In genomic region chr3:139127101-139127500, GRCh38 we compare ENCODE assay signal across 1 cellular context.
A peak's percentile ranks its signal among the peaks of the same experiment; 100 is the strongest.
TF ChIP-seq lines count a peak whose summit lies in the region.

No MANE protein-coding gene starts in this region.

TF ChIP-seq in K562, 482 proteins besides CTCF, POLR2A, EP300 and RAD21 (continued from another document and continues in another):
- TF ChIP-seq MLLT1 (IDR thresholded peaks at IDR 0.05), result peak in 1 of 2 experiments; percentile 49; a peak in 1 of 4 replicates
- no peak for TF ChIP-seq RBBP5 (IDR thresholded peaks at IDR 0.05; ENCODE audit: borderline replicate concordance, insufficient read depth, low read length, poor library complexity, severe bottlenecking)
- no peak for TF ChIP-seq RBM17 (IDR thresholded peaks at IDR 0.05; ENCODE audit: borderline replicate concordance, low read depth, low read length)
- no peak for TF ChIP-seq ZNF57 (CRISPR knock-in tag; IDR thresholded peaks at IDR 0.05)
- TF ChIP-seq SAFB2 (IDR thresholded peaks at IDR 0.05; ENCODE audit: borderline replicate concordance, low read depth, low read length, severe bottlenecking), result no peak
- TF ChIP-seq BRD4 (IDR thresholded peaks at IDR 0.05), result no peak
- TF ChIP-seq ATF3 (IDR thresholded peaks at IDR 0.05), result peak; percentile 62; the same call in 1 of the 2 replicates
- TF ChIP-seq ATF3 (CRISPR knock-in tag; conservative IDR thresholded peaks at IDR 0.05), result no peak
- no peak for TF ChIP-seq PTBP1 (IDR thresholded peaks at IDR 0.05; ENCODE audit: low read depth, low read length)
- no peak for TF ChIP-seq ZNF584 (CRISPR knock-in tag; IDR thresholded peaks at IDR 0.05; ENCODE audit: low read depth)
- peak; percentile 59; the same call in 1 of the 2 replicates for TF ChIP-seq SOX6 (IDR thresholded peaks at IDR 0.05)
- TF ChIP-seq ZNF436 (CRISPR knock-in tag; IDR thresholded peaks at IDR 0.05), result no peak
- TF ChIP-seq MTA1 (IDR thresholded peaks at IDR 0.05; ENCODE audit: borderline replicate concordance), result no peak
- TF ChIP-seq NR0B1 (IDR thresholded peaks at IDR 0.05; ENCODE audit: partially characterized antibody), result no peak
- TF ChIP-seq ZNF3 (CRISPR knock-in tag; IDR thresholded peaks at IDR 0.05), result no peak
- TF ChIP-seq GABPB2 (CRISPR knock-in tag; conservative IDR thresholded peaks at IDR 0.05), result no peak
- no peak for TF ChIP-seq ZC3H11A (IDR thresholded peaks at IDR 0.05; ENCODE audit: low read depth, low read length)
- TF ChIP-seq CTBP1 (IDR thresholded peaks at IDR 0.05; ENCODE audit: borderline replicate concordance), result peak; percentile 44; the same call in 1 of the 2 replicates
- 0 out of 2 replicates have a peak, but pooled peaks have one; percentile 55 for TF ChIP-seq ZNF395 (CRISPR knock-in tag; IDR thresholded peaks at IDR 0.05)
- TF ChIP-seq PTRF (tag; IDR thresholded peaks at IDR 0.05), result no peak
- no peak for TF ChIP-seq ZBTB40 (IDR thresholded peaks at IDR 0.05)
- no peak for TF ChIP-seq ZBTB40 (CRISPR knock-in tag; IDR thresholded peaks at IDR 0.05)
- peak; percentile 44; the same call in 1 of the 2 replicates for TF ChIP-seq JUND (IDR thresholded peaks at IDR 0.05; ENCODE audit: borderline replicate concordance, low read depth, low read length)
- peak; percentile 30; the same call in 1 of the 3 replicates for TF ChIP-seq JUND (tag; IDR thresholded peaks at IDR 0.05; ENCODE audit: borderline replicate concordance, low read depth, low read length)
- TF ChIP-seq UBTF (IDR thresholded peaks at IDR 0.05; ENCODE audit: borderline replicate concordance in 1 of 2, low read depth in 2 of 2, low read length in 2 of 2), result no peak
- TF ChIP-seq ATF4 (CRISPR knock-in tag; IDR thresholded peaks at IDR 0.05), result no peak
- TF ChIP-seq TARDBP (IDR thresholded peaks at IDR 0.05), result no peak
- TF ChIP-seq EHMT2 (IDR thresholded peaks at IDR 0.05), result no peak
- no peak for TF ChIP-seq RFX1 (IDR thresholded peaks at IDR 0.05)
- TF ChIP-seq MXD1 (CRISPR knock-in tag; IDR thresholded peaks at IDR 0.05; ENCODE audit: borderline replicate concordance, poor library complexity, severe bottlenecking), result no peak
- peak; percentile 71 for TF ChIP-seq KLF1 (tag; IDR thresholded peaks at IDR 0.05)
- no peak for TF ChIP-seq RBM34 (IDR thresholded peaks at IDR 0.05; ENCODE audit: borderline replicate concordance, insufficient read depth, low read length)
- 0 out of 2 replicates have a peak, but pooled peaks have one; percentile 32 for TF ChIP-seq KLF16 (IDR thresholded peaks at IDR 0.05)
- no peak for TF ChIP-seq SRSF7 (optimal IDR thresholded peaks at IDR 0.05; ENCODE audit: low read depth, low read length)
- TF ChIP-seq ZFP36 (IDR thresholded peaks at IDR 0.05; ENCODE audit: low read depth, low read length, partially characterized antibody), result no peak
- no peak for TF ChIP-seq ZBTB9 (CRISPR knock-in tag; IDR thresholded peaks at IDR 0.05)
- 0 out of 2 replicates have a peak, but pooled peaks have one; percentile 11 for TF ChIP-seq MYC (IDR thresholded peaks at IDR 0.05; ENCODE audit: low read depth, low read length)
- no peak for TF ChIP-seq MYC (CRISPR knock-in tag; IDR thresholded peaks at IDR 0.05; ENCODE audit: borderline replicate concordance, low read depth)
- TF ChIP-seq MECOM (CRISPR knock-in tag; IDR thresholded peaks at IDR 0.05), result no peak
- no peak for TF ChIP-seq NKRF (IDR thresholded peaks at IDR 0.05; ENCODE audit: borderline replicate concordance)
